Comparison of ENCODE assay signal across 1 cellular context in the genomic region with DNA sequence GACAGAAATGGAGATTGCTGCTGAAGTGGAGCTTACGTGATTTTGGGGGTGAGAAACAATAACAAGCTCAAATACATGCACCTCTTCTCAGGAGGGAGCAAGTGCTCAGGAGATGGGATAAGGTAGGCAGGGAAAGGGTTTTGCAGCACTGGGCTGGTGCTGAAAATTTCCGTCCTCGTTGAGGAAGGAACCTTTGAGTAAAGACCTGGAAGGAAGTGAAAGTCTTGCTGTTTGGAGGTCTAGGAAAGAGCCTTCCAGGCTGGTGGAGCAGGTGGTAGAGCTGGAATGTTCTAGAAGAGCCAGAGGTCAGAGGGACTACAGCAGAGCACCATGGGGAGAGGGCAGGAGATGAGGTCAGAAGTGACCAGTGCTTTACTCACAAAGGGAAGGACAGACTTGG.
TF ChIP-seq lines count a peak whose summit lies in the region.

No MANE protein-coding gene starts in this region.

TF ChIP-seq in GM23338, 12 proteins besides CTCF, POLR2A, EP300 and RAD21 (continued from another document):
- TF ChIP-seq, protein P1, sequence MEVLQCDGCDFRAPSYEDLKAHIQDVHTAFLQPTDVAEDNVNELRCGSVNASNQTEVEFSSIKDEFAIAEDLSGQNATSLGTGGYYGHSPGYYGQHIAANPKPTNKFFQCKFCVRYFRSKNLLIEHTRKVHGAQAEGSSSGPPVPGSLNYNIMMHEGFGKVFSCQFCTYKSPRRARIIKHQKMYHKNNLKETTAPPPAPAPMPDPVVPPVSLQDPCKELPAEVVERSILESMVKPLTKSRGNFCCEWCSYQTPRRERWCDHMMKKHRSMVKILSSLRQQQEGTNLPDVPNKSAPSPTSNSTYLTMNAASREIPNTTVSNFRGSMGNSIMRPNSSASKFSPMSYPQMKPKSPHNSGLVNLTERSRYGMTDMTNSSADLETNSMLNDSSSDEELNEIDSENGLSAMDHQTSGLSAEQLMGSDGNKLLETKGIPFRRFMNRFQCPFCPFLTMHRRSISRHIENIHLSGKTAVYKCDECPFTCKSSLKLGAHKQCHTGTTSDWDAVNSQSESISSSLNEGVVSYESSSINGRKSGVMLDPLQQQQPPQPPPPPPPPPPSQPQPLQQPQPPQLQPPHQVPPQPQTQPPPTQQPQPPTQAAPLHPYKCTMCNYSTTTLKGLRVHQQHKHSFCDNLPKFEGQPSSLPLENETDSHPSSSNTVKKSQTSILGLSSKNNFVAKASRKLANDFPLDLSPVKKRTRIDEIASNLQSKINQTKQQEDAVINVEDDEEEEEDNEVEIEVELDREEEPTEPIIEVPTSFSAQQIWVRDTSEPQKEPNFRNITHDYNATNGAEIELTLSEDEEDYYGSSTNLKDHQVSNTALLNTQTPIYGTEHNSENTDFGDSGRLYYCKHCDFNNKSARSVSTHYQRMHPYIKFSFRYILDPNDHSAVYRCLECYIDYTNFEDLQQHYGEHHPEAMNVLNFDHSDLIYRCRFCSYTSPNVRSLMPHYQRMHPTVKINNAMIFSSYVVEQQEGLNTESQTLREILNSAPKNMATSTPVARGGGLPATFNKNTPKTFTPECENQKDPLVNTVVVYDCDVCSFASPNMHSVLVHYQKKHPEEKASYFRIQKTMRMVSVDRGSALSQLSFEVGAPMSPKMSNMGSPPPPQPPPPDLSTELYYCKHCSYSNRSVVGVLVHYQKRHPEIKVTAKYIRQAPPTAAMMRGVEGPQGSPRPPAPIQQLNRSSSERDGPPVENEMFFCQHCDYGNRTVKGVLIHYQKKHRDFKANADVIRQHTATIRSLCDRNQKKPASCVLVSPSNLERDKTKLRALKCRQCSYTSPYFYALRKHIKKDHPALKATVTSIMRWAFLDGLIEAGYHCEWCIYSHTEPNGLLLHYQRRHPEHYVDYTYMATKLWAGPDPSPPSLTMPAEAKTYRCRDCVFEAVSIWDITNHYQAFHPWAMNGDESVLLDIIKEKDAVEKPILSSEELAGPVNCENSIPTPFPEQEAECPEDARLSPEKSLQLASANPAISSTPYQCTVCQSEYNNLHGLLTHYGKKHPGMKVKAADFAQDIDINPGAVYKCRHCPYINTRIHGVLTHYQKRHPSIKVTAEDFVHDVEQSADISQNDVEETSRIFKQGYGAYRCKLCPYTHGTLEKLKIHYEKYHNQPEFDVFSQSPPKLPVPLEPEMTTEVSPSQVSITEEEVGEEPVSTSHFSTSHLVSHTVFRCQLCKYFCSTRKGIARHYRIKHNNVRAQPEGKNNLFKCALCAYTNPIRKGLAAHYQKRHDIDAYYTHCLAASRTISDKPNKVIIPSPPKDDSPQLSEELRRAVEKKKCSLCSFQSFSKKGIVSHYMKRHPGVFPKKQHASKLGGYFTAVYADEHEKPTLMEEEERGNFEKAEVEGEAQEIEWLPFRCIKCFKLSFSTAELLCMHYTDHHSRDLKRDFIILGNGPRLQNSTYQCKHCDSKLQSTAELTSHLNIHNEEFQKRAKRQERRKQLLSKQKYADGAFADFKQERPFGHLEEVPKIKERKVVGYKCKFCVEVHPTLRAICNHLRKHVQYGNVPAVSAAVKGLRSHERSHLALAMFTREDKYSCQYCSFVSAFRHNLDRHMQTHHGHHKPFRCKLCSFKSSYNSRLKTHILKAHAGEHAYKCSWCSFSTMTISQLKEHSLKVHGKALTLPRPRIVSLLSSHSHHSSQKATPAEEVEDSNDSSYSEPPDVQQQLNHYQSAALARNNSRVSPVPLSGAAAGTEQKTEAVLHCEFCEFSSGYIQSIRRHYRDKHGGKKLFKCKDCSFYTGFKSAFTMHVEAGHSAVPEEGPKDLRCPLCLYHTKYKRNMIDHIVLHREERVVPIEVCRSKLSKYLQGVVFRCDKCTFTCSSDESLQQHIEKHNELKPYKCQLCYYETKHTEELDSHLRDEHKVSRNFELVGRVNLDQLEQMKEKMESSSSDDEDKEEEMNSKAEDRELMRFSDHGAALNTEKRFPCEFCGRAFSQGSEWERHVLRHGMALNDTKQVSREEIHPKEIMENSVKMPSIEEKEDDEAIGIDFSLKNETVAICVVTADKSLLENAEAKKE (CRISPR knock-in tag; IDR thresholded peaks at IDR 0.05): no peak
- no peak for TF ChIP-seq EZH2 (IDR thresholded peaks at IDR 0.05; ENCODE audit: low read depth, unreplicated experiment)
- no peak for TF ChIP-seq ZNF331 (CRISPR knock-in tag; IDR thresholded peaks at IDR 0.05; ENCODE audit: low read depth)
- no peak for TF ChIP-seq JUNB (IDR thresholded peaks at IDR 0.05; ENCODE audit: unreplicated experiment)
- TF ChIP-seq, protein P2, sequence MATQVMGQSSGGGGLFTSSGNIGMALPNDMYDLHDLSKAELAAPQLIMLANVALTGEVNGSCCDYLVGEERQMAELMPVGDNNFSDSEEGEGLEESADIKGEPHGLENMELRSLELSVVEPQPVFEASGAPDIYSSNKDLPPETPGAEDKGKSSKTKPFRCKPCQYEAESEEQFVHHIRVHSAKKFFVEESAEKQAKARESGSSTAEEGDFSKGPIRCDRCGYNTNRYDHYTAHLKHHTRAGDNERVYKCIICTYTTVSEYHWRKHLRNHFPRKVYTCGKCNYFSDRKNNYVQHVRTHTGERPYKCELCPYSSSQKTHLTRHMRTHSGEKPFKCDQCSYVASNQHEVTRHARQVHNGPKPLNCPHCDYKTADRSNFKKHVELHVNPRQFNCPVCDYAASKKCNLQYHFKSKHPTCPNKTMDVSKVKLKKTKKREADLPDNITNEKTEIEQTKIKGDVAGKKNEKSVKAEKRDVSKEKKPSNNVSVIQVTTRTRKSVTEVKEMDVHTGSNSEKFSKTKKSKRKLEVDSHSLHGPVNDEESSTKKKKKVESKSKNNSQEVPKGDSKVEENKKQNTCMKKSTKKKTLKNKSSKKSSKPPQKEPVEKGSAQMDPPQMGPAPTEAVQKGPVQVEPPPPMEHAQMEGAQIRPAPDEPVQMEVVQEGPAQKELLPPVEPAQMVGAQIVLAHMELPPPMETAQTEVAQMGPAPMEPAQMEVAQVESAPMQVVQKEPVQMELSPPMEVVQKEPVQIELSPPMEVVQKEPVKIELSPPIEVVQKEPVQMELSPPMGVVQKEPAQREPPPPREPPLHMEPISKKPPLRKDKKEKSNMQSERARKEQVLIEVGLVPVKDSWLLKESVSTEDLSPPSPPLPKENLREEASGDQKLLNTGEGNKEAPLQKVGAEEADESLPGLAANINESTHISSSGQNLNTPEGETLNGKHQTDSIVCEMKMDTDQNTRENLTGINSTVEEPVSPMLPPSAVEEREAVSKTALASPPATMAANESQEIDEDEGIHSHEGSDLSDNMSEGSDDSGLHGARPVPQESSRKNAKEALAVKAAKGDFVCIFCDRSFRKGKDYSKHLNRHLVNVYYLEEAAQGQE (IDR thresholded peaks at IDR 0.05; ENCODE audit: unreplicated experiment): no peak
- no peak for TF ChIP-seq NANOG (IDR thresholded peaks at IDR 0.05; ENCODE audit: borderline replicate concordance)
- TF ChIP-seq STAT1 (IDR thresholded peaks at IDR 0.05; ENCODE audit: unreplicated experiment): no peak
- TF ChIP-seq ETS1 (IDR thresholded peaks at IDR 0.05): no peak
- TF ChIP-seq POLR2AphosphoS5 (IDR thresholded peaks at IDR 0.05; ENCODE audit: low read depth): no peak
- TF ChIP-seq EZH2phosphoT487 (IDR thresholded peaks at IDR 0.05; ENCODE audit: unreplicated experiment): no peak
- no peak for TF ChIP-seq CREB1 (CRISPR knock-in tag; IDR thresholded peaks at IDR 0.05; ENCODE audit: low read depth)
